In genomic region chr18:28208712-28209265, GRCh38 we compare ENCODE assay signal across 22 cellular contexts. TPM values are rescaled to one million over a fixed set of nuclear protein-coding genes. Genes with fewer than 3 reads are reported as not detected.
"Had no signal": no experiment of that assay in that cellular context is flagged by ENCODE, and none has a peak within 500 bp of the region (broad histone marks: within the 10 kb centered on the region; RNA-seq: fewer than 3 reads in every experiment).

No MANE protein-coding gene starts in this region.

- DNase-seq: activated CD4-positive, alpha-beta memory T cell treated with anti-CD3 and anti-CD28 coated beads, Interleukin-2, amount 10 ng/mL, durations not matched to agents 7 days and 5 days; activated CD4-positive, alpha-beta T cell treated with anti-CD3 and anti-CD28 coated beads for 4 hours; activated CD4-positive, CD25-positive, alpha-beta regulatory T cell; activated gamma-delta T cell treated with Interleukin-2 at 50 U/mL for 16 hours; activated T-cell treated with anti-CD3 and anti-CD28 coated beads, Interleukin-2, amount 50 U/mL, for 1 hour; anterior cingulate cortex; body of pancreas; cortex of kidney; heart right ventricle; kidney; lower lobe of right lung; mesendoderm; naive B cell; stimulated activated CD4-positive, alpha-beta T cell treated with anti-CD3 and anti-CD28 coated beads, Interleukin-4, amount 100 ng/mL, for 1 hour; stimulated activated naive CD4-positive, alpha-beta T cell; testis; trophoblast cell; uterus had no signal

- H3K4me1 Mint-ChIP-seq: activated naive CD4-positive, alpha-beta T cell treated with anti-CD3 and anti-CD28 coated beads, Interleukin-2, amount 50 U/mL, for 24 hours; naive B cell; neural progenitor cell had no signal

- H3K4me3 ChIP-seq: body of pancreas, cardiac muscle cell, heart right ventricle, lower lobe of right lung, neural progenitor cell, prostate gland, testis, uterus had no signal

- H2AFZ ChIP-seq: neural progenitor cell had no signal

- H3K9me3 ChIP-seq: body of pancreas, heart right ventricle, lower lobe of right lung, prostate gland, testis, uterus had no signal

- H3K27me3 Mint-ChIP-seq: activated CD4-positive, alpha-beta memory T cell treated with anti-CD3 and anti-CD28 coated beads, Interleukin-2, amount 10 ng/mL, durations not matched to agents 7 days and 5 days; activated naive CD4-positive, alpha-beta T cell treated with anti-CD3 and anti-CD28 coated beads, Interleukin-2, amount 50 U/mL, for 24 hours; naive B cell had no signal

- H3K4me2 ChIP-seq: neural progenitor cell had no signal

- H3K9ac ChIP-seq: neural progenitor cell had no signal

- H3K9me3 Mint-ChIP-seq: activated naive CD4-positive, alpha-beta T cell treated with anti-CD3 and anti-CD28 coated beads, Interleukin-2, amount 50 U/mL, for 24 hours; neural progenitor cell had no signal

- H3K4me1 ChIP-seq: body of pancreas, heart right ventricle, lower lobe of right lung, neural progenitor cell, prostate gland, testis, uterus had no signal

- H3K36me3 Mint-ChIP-seq: activated naive CD4-positive, alpha-beta T cell treated with anti-CD3 and anti-CD28 coated beads, Interleukin-2, amount 50 U/mL, for 24 hours; naive B cell; neural progenitor cell had no signal

- ATAC-seq: body of pancreas, heart right ventricle, lower lobe of right lung had no signal

- H3K36me3 ChIP-seq: cardiac muscle cell, heart right ventricle, lower lobe of right lung, neural progenitor cell, prostate gland, uterus had no signal

- H3K27ac ChIP-seq: body of pancreas, cardiac muscle cell, heart right ventricle, lower lobe of right lung, neural progenitor cell, prostate gland, testis, uterus had no signal

- H3K4me3 Mint-ChIP-seq: activated CD4-positive, alpha-beta memory T cell treated with anti-CD3 and anti-CD28 coated beads, Interleukin-2, amount 10 ng/mL, durations not matched to agents 7 days and 5 days; activated naive CD4-positive, alpha-beta T cell treated with anti-CD3 and anti-CD28 coated beads, Interleukin-2, amount 50 U/mL, for 24 hours; neural progenitor cell had no signal

- H3K27me3 ChIP-seq: body of pancreas, cardiac muscle cell, heart right ventricle, neural progenitor cell, testis, uterus had no signal

- H3K27ac Mint-ChIP-seq: activated CD4-positive, alpha-beta memory T cell treated with anti-CD3 and anti-CD28 coated beads, Interleukin-2, amount 10 ng/mL, durations not matched to agents 7 days and 5 days; activated naive CD4-positive, alpha-beta T cell treated with anti-CD3 and anti-CD28 coated beads, Interleukin-2, amount 50 U/mL, for 24 hours; naive B cell; neural progenitor cell had no signal

RNA-seq across cellular contexts. Expression of gene CDH2, which starts 31.9 kb away (rescaled TPM):
- total RNA-seq: activated CD4-positive, alpha-beta memory T cell treated with anti-CD3 and anti-CD28 coated beads, Interleukin-2, amount 10 ng/mL, durations not matched to agents 7 days and 5 days had no signal
